In genomic region chr1:3530931-3531818, GRCh38 we compare ENCODE assay signal across 8 cellular contexts.
DNase-seq lines count a peak whose midpoint lies in the region; ATAC-seq and TF ChIP-seq lines count a peak whose summit lies in the region.

No MANE protein-coding gene starts in this region.

- peaks cover 0 to 6% (median 0%) of the 10 kb centered on the region in 11 experiments; a peak in 2 of 22 replicates for H3K36me3 ChIP-seq in BLaER1 treated with 17β-estradiol and CSF1 and Interleukin-3, amounts not matched to agents 10 nM and 100 nM
- no peaks in the 10 kb centered on the region for H3K36me3 ChIP-seq in WERI-Rb-1
- no peaks in the 10 kb centered on the region for H3K36me3 ChIP-seq in breast epithelium

- TF ChIP-seq CTCF in WERI-Rb-1 (IDR thresholded peaks at IDR 0.05; ENCODE audit: low read depth, low read length) (no peak), breast epithelium (IDR thresholded peaks at IDR 0.05) (peak in 1 of 3 donors; percentile 15)

- TF ChIP-seq POLR2A in breast epithelium (IDR thresholded peaks at IDR 0.05): no peak

- H3K4me1 ChIP-seq in BLaER1 treated with 17β-estradiol and CSF1 and Interleukin-3, amounts not matched to agents 10 nM and 100 nM: peaks cover 22 to 82% (median 68%) of the 10 kb centered on the region in 10 experiments
- peaks cover 15 to 16% of the 10 kb centered on the region in 2 donors for H3K4me1 ChIP-seq in breast epithelium

- H3K27me3 ChIP-seq in BLaER1 treated with 17β-estradiol and CSF1 and Interleukin-3, amounts not matched to agents 10 nM and 100 nM: peaks cover 0 to 5% (median 0%) of the 10 kb centered on the region in 11 experiments; a peak in 2 of 22 replicates
- H3K27me3 ChIP-seq in WERI-Rb-1 (ENCODE audit: insufficient read depth, low read depth, severe bottlenecking): no peaks in the 10 kb centered on the region
- no peaks in the 10 kb centered on the region for H3K27me3 ChIP-seq in breast epithelium

- H3K4me2 ChIP-seq in BLaER1 treated with 17β-estradiol and CSF1 and Interleukin-3, amounts not matched to agents 10 nM and 100 nM: peak overlapping the region; percentile 94 to 100 (median 99)

- ATAC-seq in HG03139 (IDR thresholded peaks at IDR 0.05; ENCODE audit: unreplicated experiment): no peak

- peak overlapping the region; percentile 60 to 82 (median 70) for H3K4me3 ChIP-seq in BLaER1 treated with 17β-estradiol and CSF1 and Interleukin-3, amounts not matched to agents 10 nM and 100 nM
- H3K4me3 ChIP-seq in WERI-Rb-1 (ENCODE audit: low read depth, low read length) (peak overlapping the region; percentile 68), breast epithelium (peak overlapping the region; percentile 64 to 95 (median 77))

- H4K20me1 ChIP-seq in BLaER1 treated with 17β-estradiol and CSF1 and Interleukin-3, amounts not matched to agents 10 nM and 100 nM: peaks cover 0 to 95% (median 87%) of the 10 kb centered on the region in 11 experiments; a peak in 20 of 22 replicates

- peak overlapping the region; percentile 41 to 80 (median 70); a peak in 19 of 22 replicates for H3K27ac ChIP-seq in BLaER1 treated with 17β-estradiol and CSF1 and Interleukin-3, amounts not matched to agents 10 nM and 100 nM
- peak overlapping the region; percentile 82 for H3K27ac ChIP-seq in WERI-Rb-1
- H3K27ac ChIP-seq in breast epithelium: peak overlapping the region; percentile 82 to 92

- DNase-seq in LoVo (ENCODE audit: low spot score) (peak; percentile 80), WERI-Rb-1 (peak; percentile 87), breast epithelium (ENCODE audit: low spot score in 2 of 2) (peak; percentile 78 to 89), iris pigment epithelial cell (ENCODE audit: low read depth) (peak; percentile 65), amniotic stem cell (lab: John Stamatoyannopoulos, UW) (no peak)
- DNase-seq in stimulated activated CD4-positive, alpha-beta T cell treated with anti-CD3 and anti-CD28 coated beads, Interleukin-15, amount 100 ng/mL, for 1 hour (ENCODE audit: low read depth in 1 of 2, low spot score in 1 of 2): peak; percentile 59 to 64

- no peaks in the 10 kb centered on the region for H3K9me3 ChIP-seq in BLaER1 treated with 17β-estradiol and CSF1 and Interleukin-3, amounts not matched to agents 10 nM and 100 nM (replicated peaks in 1 of 11)
- H3K9me3 ChIP-seq in WERI-Rb-1 (ENCODE audit: severe bottlenecking) (no peaks in the 10 kb centered on the region), breast epithelium (no peaks in the 10 kb centered on the region)

- intact Hi-C loops in breast epithelium (cut with DNase I; ENCODE audit: low total_unique reads): no loop called here

- H3K9ac ChIP-seq in BLaER1 treated with 17β-estradiol and CSF1 and Interleukin-3, amounts not matched to agents 10 nM and 100 nM: peak overlapping the region; percentile 71 to 88 (median 77)
